In genomic region chr4:27931584-27931983, GRCh38 we compare ENCODE assay signal across 24 cellular contexts.
"Had no signal": no experiment of that assay in that cellular context is flagged by ENCODE, and none has a peak within 500 bp of the region (broad histone marks: within the 10 kb centered on the region; RNA-seq: fewer than 3 reads in every experiment).

No MANE protein-coding gene starts in this region.

- H3K4me3 Mint-ChIP-seq: dendritic cell treated with granulocyte-macrophage colony-stimulating factor and Interleukin-4, amounts not matched to agents 40 ng/mL and 50 ng/mL, for 4 days; effector memory CD8-positive, alpha-beta T cell; endodermal cell had no signal

- H3K4me3 ChIP-seq: colonic mucosa, coronary artery, dorsolateral prefrontal cortex, esophagus muscularis mucosa, esophagus squamous epithelium, gastrocnemius medialis, gastroesophageal sphincter, heart left ventricle, heart right ventricle had no signal

- H3K27me3 Mint-ChIP-seq: dendritic cell treated with granulocyte-macrophage colony-stimulating factor and Interleukin-4, amounts not matched to agents 40 ng/mL and 50 ng/mL, for 4 days; effector memory CD8-positive, alpha-beta T cell had no signal

- H3K9me3 ChIP-seq: colonic mucosa, esophagus muscularis mucosa, esophagus squamous epithelium, gastroesophageal sphincter, heart left ventricle, heart right ventricle had no signal

- H3K27me3 ChIP-seq: colonic mucosa, dorsolateral prefrontal cortex, esophagus muscularis mucosa, esophagus squamous epithelium, foreskin keratinocyte, gastrocnemius medialis, gastroesophageal sphincter, heart left ventricle, heart right ventricle had no signal

- H3K9me3 Mint-ChIP-seq: dendritic cell treated with granulocyte-macrophage colony-stimulating factor and Interleukin-4, amounts not matched to agents 40 ng/mL and 50 ng/mL, for 4 days; endodermal cell had no signal

- H3K27ac Mint-ChIP-seq: dendritic cell treated with granulocyte-macrophage colony-stimulating factor and Interleukin-4, amounts not matched to agents 40 ng/mL and 50 ng/mL, for 4 days; effector memory CD8-positive, alpha-beta T cell; endodermal cell had no signal

- H3K36me3 ChIP-seq: colonic mucosa, esophagus muscularis mucosa, esophagus squamous epithelium, gastrocnemius medialis, gastroesophageal sphincter, heart left ventricle, heart right ventricle had no signal

- DNase-seq: colonic mucosa; cortex of kidney; dermis blood vessel endothelial cell; dorsolateral prefrontal cortex; effector CD4-positive, alpha-beta T cell; effector CD8-positive, alpha-beta T cell; effector memory CD4-positive, alpha-beta T cell; effector memory CD8-positive, alpha-beta T cell; endodermal cell; erythroblast; esophagus squamous epithelium; foreskin fibroblast; foreskin keratinocyte; gastrocnemius medialis; glutamatergic neuron; head of caudate nucleus; heart left ventricle; heart right ventricle had no signal

- ATAC-seq: effector memory CD8-positive, alpha-beta T cell; esophagus mucosa; foreskin keratinocyte; gastrocnemius medialis; gastroesophageal sphincter; heart left ventricle; heart right ventricle had no signal

- H3K27ac ChIP-seq: colonic mucosa, coronary artery, dorsolateral prefrontal cortex, epithelial cell of prostate, esophagus muscularis mucosa, esophagus squamous epithelium, foreskin keratinocyte, gastrocnemius medialis, gastroesophageal sphincter, heart left ventricle, heart right ventricle had no signal

- H3K4me1 Mint-ChIP-seq: endodermal cell had no signal
